In the genomic region with DNA sequence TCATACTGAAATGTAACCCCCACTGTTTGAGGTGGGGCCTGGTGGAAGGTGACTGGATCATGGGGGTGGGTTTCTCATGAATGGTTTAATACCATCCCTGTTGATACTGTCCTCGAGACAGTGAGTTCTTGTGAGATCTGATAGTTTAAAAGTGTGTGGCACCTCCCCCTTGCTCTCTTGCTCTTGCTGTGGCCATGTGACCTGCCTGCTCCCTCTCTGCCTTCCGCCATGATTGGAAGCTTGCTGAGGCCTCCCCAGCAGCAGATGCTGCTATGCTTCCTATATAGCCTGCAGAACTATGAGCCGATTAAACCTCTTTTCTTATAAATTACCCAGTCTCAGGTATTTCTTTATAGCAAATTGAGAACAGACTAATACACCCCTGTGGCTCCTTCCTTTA, we compare ENCODE assay signal across 13 cellular contexts. TPM values are rescaled to one million over a fixed set of nuclear protein-coding genes. Genes with fewer than 3 reads are reported as not detected.
A peak's percentile ranks its signal among the peaks of the same experiment; 100 is the strongest.
DNase-seq lines count a peak whose midpoint lies in the region; ATAC-seq and TF ChIP-seq lines count a peak whose summit lies in the region.
"Had no signal": no experiment of that assay in that cellular context is flagged by ENCODE, and none has a peak within 500 bp of the region (broad histone marks: within the 10 kb centered on the region; RNA-seq: fewer than 3 reads in every experiment).

No MANE protein-coding gene starts in this region.

- intact Hi-C loops in activated CD4-positive, alpha-beta memory T cell treated with anti-CD3 and anti-CD28 coated beads for 36 hours (cut with micrococcal nuclease): no loop called here
- intact Hi-C loops in Calu3 (cut with micrococcal nuclease; ENCODE audit: unreplicated experiment): no loop called here

- peaks cover 13 to 41% (median 29%) of the 10 kb centered on the region in 5 donors for H3K36me3 ChIP-seq in subcutaneous abdominal adipose tissue (ENCODE audit: control insufficient read depth in 5 of 5, insufficient read depth in 5 of 5, low read length in 5 of 5)

- H3K9ac ChIP-seq in subcutaneous abdominal adipose tissue (ENCODE audit: low read length in 5 of 5): no peak overlapping the region

- H3K27ac Mint-ChIP-seq in activated CD4-positive, alpha-beta memory T cell treated with anti-CD3 and anti-CD28 coated beads for 36 hours: peak overlapping the region; percentile 61
- H3K27ac Mint-ChIP-seq in activated CD4-positive, alpha-beta memory T cell treated with anti-CD3 and anti-CD28 coated beads, Interleukin-2, amount 10 ng/mL, durations not matched to agents 7 days and 5 days: no peak overlapping the region
- no peak overlapping the region for H3K27ac Mint-ChIP-seq in Calu3 (ENCODE audit: unreplicated experiment)
- H3K27ac Mint-ChIP-seq: stimulated activated memory B cell treated with anti-CD40 and anti-IgM and Interleukin-4, amounts not matched to agents 10 μg/mL and 1 μg/mL and 100 μg/mL, for 72 hours had no signal

- H3K27me3 Mint-ChIP-seq in activated CD4-positive, alpha-beta memory T cell treated with anti-CD3 and anti-CD28 coated beads for 36 hours: no peaks in the 10 kb centered on the region
- no peaks in the 10 kb centered on the region for H3K27me3 Mint-ChIP-seq in activated CD4-positive, alpha-beta memory T cell treated with anti-CD3 and anti-CD28 coated beads, Interleukin-2, amount 10 ng/mL, durations not matched to agents 7 days and 5 days
- H3K27me3 Mint-ChIP-seq in Calu3 (ENCODE audit: unreplicated experiment): no peaks in the 10 kb centered on the region
- H3K27me3 Mint-ChIP-seq: stimulated activated memory B cell treated with anti-CD40 and anti-IgM and Interleukin-4, amounts not matched to agents 10 μg/mL and 1 μg/mL and 100 μg/mL, for 72 hours had no signal

- H3K27me3 ChIP-seq in subcutaneous abdominal adipose tissue (ENCODE audit: control insufficient read depth in 5 of 5, insufficient read depth in 4 of 5, low read length in 5 of 5): no peaks in the 10 kb centered on the region

- no peaks in the 10 kb centered on the region for H3K9me3 ChIP-seq in subcutaneous abdominal adipose tissue (ENCODE audit: control insufficient read depth in 5 of 5, low read length in 5 of 5)

- H3K4me3 ChIP-seq in astrocyte of the spinal cord (ENCODE audit: low read depth, low read length): no peak overlapping the region
- H3K4me3 ChIP-seq in subcutaneous abdominal adipose tissue (ENCODE audit: low read depth in 1 of 5, low read length in 5 of 5): no peak overlapping the region

- DNase-seq in activated CD4-positive, alpha-beta memory T cell treated with anti-CD3 and anti-CD28 coated beads for 36 hours: no peak
- no peak for DNase-seq in activated CD4-positive, alpha-beta memory T cell treated with anti-CD3 and anti-CD28 coated beads, Interleukin-2, amount 10 ng/mL, durations not matched to agents 7 days and 5 days
- DNase-seq in astrocyte of the spinal cord (ENCODE audit: low read depth, low spot score) (peak; percentile 13), left lobe of liver (ENCODE audit: low spot score) (no peak), occipital lobe (lab: John Stamatoyannopoulos, UW) (no peak), Calu3 (no peak), NCI-H774 (lab: John Stamatoyannopoulos, UW) (no peak)
- DNase-seq: activated gamma-delta T cell treated with Interleukin-2 at 50 U/mL for 16 hours; DND-41; MM.1S; stimulated activated CD4-positive, alpha-beta T cell treated with anti-CD3 and anti-CD28 coated beads, Interleukin-15, amount 100 ng/mL, for 24 hours had no signal

- ATAC-seq in left lobe of liver: peak; percentile 7
- ATAC-seq: stimulated activated memory B cell treated with anti-CD40 and anti-IgM and Interleukin-4, amounts not matched to agents 10 μg/mL and 1 μg/mL and 100 μg/mL, for 72 hours had no signal

- H3K36me3 Mint-ChIP-seq in activated CD4-positive, alpha-beta memory T cell treated with anti-CD3 and anti-CD28 coated beads for 36 hours: peaks cover 48% of the 10 kb centered on the region
- peaks cover 45% of the 10 kb centered on the region for H3K36me3 Mint-ChIP-seq in activated CD4-positive, alpha-beta memory T cell treated with anti-CD3 and anti-CD28 coated beads, Interleukin-2, amount 10 ng/mL, durations not matched to agents 7 days and 5 days (ENCODE audit: low read depth)
- H3K36me3 Mint-ChIP-seq in Calu3 (ENCODE audit: insufficient read depth, unreplicated experiment): peaks cover 53% of the 10 kb centered on the region

- H3K27ac ChIP-seq in subcutaneous abdominal adipose tissue (ENCODE audit: low read depth, low read length): peak overlapping the region; percentile 73

- POLR2A ChIA-PET in activated CD4-positive, alpha-beta memory T cell treated with anti-CD3 and anti-CD28 coated beads for 36 hours (lab: Charles Lee): no interaction called here
- POLR2A ChIA-PET in activated CD4-positive, alpha-beta memory T cell treated with anti-CD3 and anti-CD28 coated beads, Interleukin-2, amount 10 ng/mL, durations not matched to agents 7 days and 5 days (lab: Charles Lee): interaction anchor here (2.8 kb wide), 1 partner anchor 41 kb away, joined by 11 read pairs; a partner anchor contains a TSS

- no peak overlapping the region for H3K4me3 Mint-ChIP-seq in activated CD4-positive, alpha-beta memory T cell treated with anti-CD3 and anti-CD28 coated beads for 36 hours
- H3K4me3 Mint-ChIP-seq in activated CD4-positive, alpha-beta memory T cell treated with anti-CD3 and anti-CD28 coated beads, Interleukin-2, amount 10 ng/mL, durations not matched to agents 7 days and 5 days: no peak overlapping the region
- no peak overlapping the region for H3K4me3 Mint-ChIP-seq in Calu3 (ENCODE audit: low read depth, unreplicated experiment)
- H3K4me3 Mint-ChIP-seq: stimulated activated memory B cell treated with anti-CD40 and anti-IgM and Interleukin-4, amounts not matched to agents 10 μg/mL and 1 μg/mL and 100 μg/mL, for 72 hours had no signal

- no peaks in the 10 kb centered on the region for H3K9me3 Mint-ChIP-seq in activated CD4-positive, alpha-beta memory T cell treated with anti-CD3 and anti-CD28 coated beads for 36 hours
- no peaks in the 10 kb centered on the region for H3K9me3 Mint-ChIP-seq in activated CD4-positive, alpha-beta memory T cell treated with anti-CD3 and anti-CD28 coated beads, Interleukin-2, amount 10 ng/mL, durations not matched to agents 7 days and 5 days
- no peaks in the 10 kb centered on the region for H3K9me3 Mint-ChIP-seq in Calu3 (ENCODE audit: low read depth, unreplicated experiment)
- H3K9me3 Mint-ChIP-seq: stimulated activated memory B cell treated with anti-CD40 and anti-IgM and Interleukin-4, amounts not matched to agents 10 μg/mL and 1 μg/mL and 100 μg/mL, for 72 hours had no signal

- peaks cover 50% of the 10 kb centered on the region for H3K4me1 Mint-ChIP-seq in activated CD4-positive, alpha-beta memory T cell treated with anti-CD3 and anti-CD28 coated beads for 36 hours (ENCODE audit: low read depth)
- peaks cover 30% of the 10 kb centered on the region for H3K4me1 Mint-ChIP-seq in activated CD4-positive, alpha-beta memory T cell treated with anti-CD3 and anti-CD28 coated beads, Interleukin-2, amount 10 ng/mL, durations not matched to agents 7 days and 5 days
- peaks cover 24% of the 10 kb centered on the region for H3K4me1 Mint-ChIP-seq in Calu3 (ENCODE audit: low read depth, unreplicated experiment)

- no TSS peak for BruUV-seq in Calu3 (replicated peaks; lab: Mats Ljungman, UMichigan)

- TF ChIP-seq CTCF in astrocyte of the spinal cord (IDR thresholded peaks at IDR 0.05; ENCODE audit: low read depth, low read length): no peak
- TF ChIP-seq CTCF in Calu3 (IDR thresholded peaks at IDR 0.05; ENCODE audit: unreplicated experiment): no peak

- CTCF ChIA-PET in activated CD4-positive, alpha-beta memory T cell treated with anti-CD3 and anti-CD28 coated beads for 36 hours (lab: Charles Lee): interaction anchor here (1.2 to 1.8 kb wide), 2 partner anchors 24 to 55 kb away, joined by 3 to 4 read pairs; no protein-coding TSS in a partner anchor
- CTCF ChIA-PET in activated CD4-positive, alpha-beta memory T cell treated with anti-CD3 and anti-CD28 coated beads, Interleukin-2, amount 10 ng/mL, durations not matched to agents 7 days and 5 days (lab: Charles Lee): interaction anchor here (0.6 kb wide), 1 partner anchor 29 kb away, joined by 4 read pairs; no protein-coding TSS in a partner anchor
- CTCF ChIA-PET in Calu3 (lab: Charles Lee): no interaction called here

- H3K4me1 ChIP-seq in subcutaneous abdominal adipose tissue (ENCODE audit: control insufficient read depth in 5 of 5, insufficient read depth in 5 of 5, low read length in 5 of 5): peaks cover 0 to 21% (median 17%) of the 10 kb centered on the region in 5 donors

- in situ Hi-C loops in astrocyte of the spinal cord (cut with HindIII; ENCODE audit: low sequenced_read_pairs): no loop called here

RNA-seq across cellular contexts. Expression of a gene that starts 40.6 kb away (rescaled TPM):
- total RNA-seq in activated CD4-positive, alpha-beta memory T cell treated with anti-CD3 and anti-CD28 coated beads for 36 hours: 100 to 1,000 TPM; 194 to 198 TPM
- 100 to 1,000 TPM; 130 to 135 TPM for total RNA-seq in activated CD4-positive, alpha-beta memory T cell treated with anti-CD3 and anti-CD28 coated beads, Interleukin-2, amount 10 ng/mL, durations not matched to agents 7 days and 5 days
- 112 TPM for total RNA-seq in left lobe of liver
- 25.1 TPM for total RNA-seq in occipital lobe
- 183 and 196 TPM in 2 replicates for total RNA-seq in Calu3 (2022)

RNA-seq across cellular contexts. Expression of a gene that starts 59.3 kb away (rescaled TPM):
- 100 to 1,000 TPM; 211 to 215 TPM for total RNA-seq in activated CD4-positive, alpha-beta memory T cell treated with anti-CD3 and anti-CD28 coated beads for 36 hours
- total RNA-seq in activated CD4-positive, alpha-beta memory T cell treated with anti-CD3 and anti-CD28 coated beads, Interleukin-2, amount 10 ng/mL, durations not matched to agents 7 days and 5 days: 10 to 100 TPM; 88.4 to 96.7 TPM
- total RNA-seq in left lobe of liver (10.2 TPM), occipital lobe (1.4 TPM), Calu3 (2022) (3.1 and 3.9 TPM in 2 replicates)
